ENCODE assay signal across 19 cellular contexts in genomic region chr12:42910656-42911055, GRCh38.
DNase-seq lines count a peak whose midpoint lies in the region; ATAC-seq and TF ChIP-seq lines count a peak whose summit lies in the region.
"Had no signal": no experiment of that assay in that cellular context is flagged by ENCODE, and none has a peak within 500 bp of the region (broad histone marks: within the 10 kb centered on the region; RNA-seq: fewer than 3 reads in every experiment).

No MANE protein-coding gene starts in this region.

- TF ChIP-seq CTCF in RWPE1 (conservative IDR thresholded peaks at IDR 0.05; ENCODE audit: low read depth) = no peak

- H4K8ac ChIP-seq in trophoblast cell (ENCODE audit: low read depth, low read length) = peak overlapping the region; percentile 29

- no peaks in the 10 kb centered on the region for H3K36me3 ChIP-seq in trophoblast cell (ENCODE audit: control insufficient read depth in 1 of 2, insufficient read depth in 2 of 2, low read length in 2 of 2)
- H3K36me3 ChIP-seq: BE2C had no signal

- no peak overlapping the region for H3K23ac ChIP-seq in trophoblast cell (ENCODE audit: low read length)

- H3K9ac ChIP-seq in trophoblast cell (ENCODE audit: low read length) = no peak overlapping the region

- H3K27me3 ChIP-seq in trophoblast cell (ENCODE audit: insufficient read depth, low read length) = no peaks in the 10 kb centered on the region
- H3K27me3 ChIP-seq: BE2C had no signal

- 0 out of 2 replicates have a peak overlapping the region, but pooled peaks have one; percentile 37 for H3K27ac ChIP-seq in RWPE1
- H3K27ac ChIP-seq in epithelial cell of prostate = peak overlapping the region; percentile 58
- H3K27ac ChIP-seq in trophoblast cell (ENCODE audit: low read depth, low read length) = no peak overlapping the region
- H3K27ac ChIP-seq: HL-60 had no signal

- no peak overlapping the region for H4K12ac ChIP-seq in trophoblast cell (ENCODE audit: low read depth, low read length)

- CTCF ChIA-PET in RWPE1 (lab: Yijun Ruan, JAX) = interaction anchor here (0.6 kb wide), 1 partner anchor 31 kb away, joined by 4 read pairs; no protein-coding TSS in a partner anchor

- no peaks in the 10 kb centered on the region for H3K9me3 ChIP-seq in trophoblast cell (ENCODE audit: insufficient read depth, low read depth, low read length)
- H3K9me3 ChIP-seq: BE2C had no signal

- H2BK12ac ChIP-seq in trophoblast cell (ENCODE audit: low read length) = peak overlapping the region; percentile 81

- ATAC-seq in GM18909 (IDR thresholded peaks at IDR 0.05; ENCODE audit: poor library complexity, unreplicated experiment) (no peak), GM19023 (IDR thresholded peaks at IDR 0.05; ENCODE audit: unreplicated experiment) (no peak)
- ATAC-seq: GM12878 had no signal

- H2BK5ac ChIP-seq in trophoblast cell (ENCODE audit: low read depth, low read length, poor library complexity) = no peak overlapping the region

- H3K4ac ChIP-seq in trophoblast cell (ENCODE audit: low read depth, low read length) = no peak overlapping the region

- H3K14ac ChIP-seq in trophoblast cell (ENCODE audit: low read length) = peak overlapping the region; percentile 62

- DNase-seq in RWPE1 (ENCODE audit: low spot score) (no peak), epithelial cell of prostate (ENCODE audit: low read depth, low spot score) (peak; percentile 68), trophoblast cell (peak; percentile 1 to 3)
- no peak for DNase-seq in activated CD4-positive, alpha-beta T cell treated with anti-CD3 and anti-CD28 coated beads for 4 hours
- DNase-seq: ACHN; BE2C; C1 segment of cervical spinal cord; CD4-positive, CD25-positive, alpha-beta regulatory T cell; CD8-positive, alpha-beta memory T cell; COR-L47; DMS 273 treated with DMSO at 0.1 percent for 48 hours; DMS53; DND-41; EL; H9 had no signal

- H2BK120ac ChIP-seq in trophoblast cell (ENCODE audit: insufficient read depth, low read length, poor library complexity) = peak overlapping the region; percentile 48

- H2AK5ac ChIP-seq in trophoblast cell (ENCODE audit: low read length) = no peak overlapping the region

- H3K4me2 ChIP-seq in trophoblast cell (ENCODE audit: low read length) = no peak overlapping the region

- peaks cover 10% of the 10 kb centered on the region for H3K79me1 ChIP-seq in trophoblast cell (ENCODE audit: low read length)

- no peak overlapping the region for H4K91ac ChIP-seq in trophoblast cell (ENCODE audit: low read depth, low read length)

- H3K4me3 ChIP-seq in trophoblast cell (ENCODE audit: low read depth, low read length) = no peak overlapping the region
- H3K4me3 ChIP-seq: GM12878 had no signal

- H3K79me2 ChIP-seq in trophoblast cell (ENCODE audit: control insufficient read depth, insufficient read depth, low read length, poor library complexity) = no peaks in the 10 kb centered on the region

- H3K18ac ChIP-seq in trophoblast cell (ENCODE audit: low read length) = no peak overlapping the region

- H2AFZ ChIP-seq in trophoblast cell (ENCODE audit: insufficient read depth, low read length, poor library complexity) = no peak overlapping the region

- H3K4me1 ChIP-seq in trophoblast cell (ENCODE audit: control insufficient read depth in 1 of 2, insufficient read depth in 2 of 2, low read length in 2 of 2) = peaks cover 0 to 5% of the 10 kb centered on the region in 2 experiments

- no CpG with 5 or more reads among the region's 6 CpGs for WGBS in trophoblast cell (ENCODE audit: extremely low coverage, insufficient coverage, insufficient read length)

- POLR2A ChIA-PET in RWPE1 (lab: Yijun Ruan, JAX; ENCODE audit: low non-redundant PET) = no interaction called here

Comparison
In these comparisons a context has a peak if more than half of its experiments do, and no peak if none do; other contexts are left out.
1. DNase-seq: peak in epithelial cell of prostate (single experiment) and trophoblast cell (2 of 2); none in RWPE1 (single experiment) and activated CD4-positive, alpha-beta T cell treated with anti-CD3 and anti-CD28 coated beads for 4 hours (0 of 2).